In genomic region chr1:21324368-21325137, GRCh38 we compare ENCODE assay signal across 8 cellular contexts. TPM values are rescaled to one million over a fixed set of nuclear protein-coding genes. Genes with fewer than 3 reads are reported as not detected.
A peak's percentile ranks its signal among the peaks of the same experiment; 100 is the strongest.
DNase-seq lines count a peak whose midpoint lies in the region; ATAC-seq lines count a peak whose summit lies in the region.

No MANE protein-coding gene starts in this region.

- peaks cover 94% of the 10 kb centered on the region for H3K4me1 ChIP-seq in mesodermal cell (ENCODE audit: control insufficient read depth, insufficient read depth, low read length, poor library complexity, severe bottlenecking)

- no peaks in the 10 kb centered on the region for H3K9me3 ChIP-seq in mesodermal cell (ENCODE audit: control insufficient read depth, low read length)

- H3K36me3 ChIP-seq in mesodermal cell (ENCODE audit: control insufficient read depth, insufficient read depth, low read length) = peaks cover 28% of the 10 kb centered on the region

- 27 to 34% methylated on average over 12 to 13 of the region's 14 CpGs for WGBS in mesodermal cell (ENCODE audit: insufficient coverage in 2 of 2), 2 experiments

- DNase-seq in COLO829 (ENCODE audit: low spot score) = peak; percentile 80
- peak; percentile 41 for DNase-seq in KBM-7
- DNase-seq in activated CD4-positive, alpha-beta T cell treated with anti-CD3 and anti-CD28 coated beads for 24 hours (ENCODE audit: low read depth in 2 of 2) = peak; percentile 70 to 71
- peak; percentile 74 to 80 for DNase-seq in stimulated activated CD8-positive, alpha-beta memory T cell treated with anti-CD3 and anti-CD28 coated beads, Interleukin-15, amount 100 ng/mL, for 48 hours (ENCODE audit: low read depth in 2 of 2)

- ATAC-seq in HG02763 (IDR thresholded peaks at IDR 0.05; ENCODE audit: unreplicated experiment) (no peak), HG02759 (IDR thresholded peaks at IDR 0.05; ENCODE audit: unreplicated experiment) (no peak)

- in situ Hi-C loops in KBM-7 (cut with MboI; ENCODE audit: low pct_unique_long_range_greater_than_20kb, low sequenced_read_pairs) = no loop called here

- H3K27ac ChIP-seq in cingulate gyrus (ENCODE audit: low read depth, low read length) (peak overlapping the region; percentile 63), mesodermal cell (ENCODE audit: low read depth, low read length, severe bottlenecking) (peak overlapping the region; percentile 93)

- H3K4me3 ChIP-seq in mesodermal cell (ENCODE audit: extremely low read depth, insufficient read depth, low read length, poor library complexity, severe bottlenecking) = no peak overlapping the region

RNA-seq across cellular contexts. Expression of gene ECE1, which starts 34.3 kb away (rescaled TPM):
- 279 TPM for polyA plus RNA-seq in mesodermal cell (2013, experiment 1 of 2)
- 263 TPM for polyA plus RNA-seq in mesodermal cell (2013, experiment 2 of 2)
